In genomic region chr2:182435754-182436153, GRCh38 we compare ENCODE assay signal across 20 cellular contexts. TPM values are rescaled to one million over a fixed set of nuclear protein-coding genes. Genes with fewer than 3 reads are reported as not detected.
DNase-seq lines count a peak whose midpoint lies in the region; ATAC-seq and TF ChIP-seq lines count a peak whose summit lies in the region.
"Had no signal": no experiment of that assay in that cellular context is flagged by ENCODE, and none has a peak within 500 bp of the region (broad histone marks: within the 10 kb centered on the region; RNA-seq: fewer than 3 reads in every experiment).

No MANE protein-coding gene starts in this region.

- no peaks in the 10 kb centered on the region for H3K36me3 ChIP-seq in MG63
- H3K36me3 ChIP-seq: BLaER1 treated with 17β-estradiol and CSF1 and Interleukin-3, amounts not matched to agents 10 nM and 100 nM; Peyer's patch; thoracic aorta had no signal

- no peaks in the 10 kb centered on the region; the same call in 1 of the 2 replicates for H3K9me3 ChIP-seq in MG63
- H3K9me3 ChIP-seq: BLaER1 treated with 17β-estradiol and CSF1 and Interleukin-3, amounts not matched to agents 10 nM and 100 nM; Peyer's patch; thoracic aorta had no signal

- H3K27me3 ChIP-seq in MG63: no peaks in the 10 kb centered on the region
- H3K27me3 ChIP-seq: BLaER1 treated with 17β-estradiol and CSF1 and Interleukin-3, amounts not matched to agents 10 nM and 100 nM; Peyer's patch had no signal

- DNase-seq in EL: peak; percentile 20
- DNase-seq in MG63: peak; percentile 11
- peak; percentile 26 for DNase-seq in dedifferentiated amniotic fluid mesenchymal stem cell (ENCODE audit: extremely low spot score)
- DNase-seq in omental fat pad (ENCODE audit: low spot score): no peak
- DNase-seq in medulla oblongata (ENCODE audit: extremely low spot score): no peak
- no peak for DNase-seq in NCI-H345 treated with DMSO at 0.1 percent for 48 hours (lab: John Stamatoyannopoulos, UW; ENCODE audit: unreplicated experiment)
- no peak for DNase-seq in SKM-1 treated with dmso at 0.1 percent for 144 hours (lab: John Stamatoyannopoulos, UW; ENCODE audit: unreplicated experiment)
- DNase-seq: activated CD4-positive, alpha-beta T cell treated with anti-CD3 and anti-CD28 coated beads, Interleukin-2, amount 10 ng/mL, durations not matched to agents 7 days and 5 days; activated CD8-positive, alpha-beta memory T cell treated with anti-CD3 and anti-CD28 coated beads, Interleukin-2, amount 50 U/mL, for 48 hours; activated effector memory CD4-positive, alpha-beta T cell treated with anti-CD3 and anti-CD28 coated beads, Interleukin-2, amount 50 U/mL, for 16 hours; amniotic stem cell; DMS 273 treated with DMSO at 0.1 percent for 48 hours; NCI-H1694; NCI-H2227 treated with DMSO at 0.1 percent for 48 hours; Peyer's patch; small intestine had no signal

- H3K4me3 ChIP-seq in MG63: no peak overlapping the region
- H3K4me3 ChIP-seq: BLaER1 treated with 17β-estradiol and CSF1 and Interleukin-3, amounts not matched to agents 10 nM and 100 nM; GM23338; Peyer's patch; thoracic aorta had no signal

- ATAC-seq in omental fat pad (ENCODE audit: low FRiP score): peak; percentile 87
- no peak for ATAC-seq in GM19351 (IDR thresholded peaks at IDR 0.05; ENCODE audit: unreplicated experiment)
- ATAC-seq: GM23338 had no signal

- TF ChIP-seq CTCF in omental fat pad (IDR thresholded peaks at IDR 0.05): no peak

RNA-seq across cellular contexts. Expression of gene PDE1A, which starts 8.9 kb away (rescaled TPM):
- total RNA-seq in MG63 (2014; rRNA removed; shearing (Covaris generic); ENCODE audit: low replicate concordance): 2.6 and 7.0 TPM in 2 replicates
- total RNA-seq in omental fat pad: 10 to 100 TPM in 2 of 4 donors, 1 to 10 TPM in 2; 7.9 to 28.2 (median 13.1) TPM
- total RNA-seq: activated CD4-positive, alpha-beta T cell treated with anti-CD3 and anti-CD28 coated beads, Interleukin-2, amount 10 ng/mL, durations not matched to agents 7 days and 5 days had no signal

Comparison
In these comparisons a context has a peak if more than half of its experiments do, and no peak if none do; other contexts are left out.
1. DNase-seq: peak in EL (single experiment), MG63 (single experiment) and dedifferentiated amniotic fluid mesenchymal stem cell (single experiment); none in omental fat pad (single experiment), medulla oblongata (single experiment), NCI-H345 treated with DMSO at 0.1 percent for 48 hours (single experiment) and SKM-1 treated with dmso at 0.1 percent for 144 hours (single experiment).